In genomic region chr16:84362410-84362809, GRCh38 we compare ENCODE assay signal across 16 cellular contexts. TPM values are rescaled to one million over a fixed set of nuclear protein-coding genes. Genes with fewer than 3 reads are reported as not detected.
DNase-seq lines count a peak whose midpoint lies in the region; ATAC-seq, FAIRE-seq and TF ChIP-seq lines count a peak whose summit lies in the region.
"Had no signal": no experiment of that assay in that cellular context is flagged by ENCODE, and none has a peak within 500 bp of the region (broad histone marks: within the 10 kb centered on the region; RNA-seq: fewer than 3 reads in every experiment).

No MANE protein-coding gene starts in this region.

- no peaks in the 10 kb centered on the region for H3K79me2 ChIP-seq in H1 (ENCODE audit: control insufficient read depth in 1 of 2, insufficient read depth in 2 of 2, low read length in 2 of 2)

- H3K14ac ChIP-seq in H1 (ENCODE audit: insufficient read length), result no peak overlapping the region

- peaks cover 0 to 3% (median 0%) of the 10 kb centered on the region in 7 donors for H3K9me3 Mint-ChIP-seq in CD14-positive monocyte

- no peak overlapping the region for H2BK5ac ChIP-seq in H1 (ENCODE audit: low read depth, low read length)

- TF ChIP-seq POLR2A in H1 (IDR thresholded peaks at IDR 0.05; ENCODE audit: control extremely low read depth in 1 of 2, low read depth in 2 of 2, low read length in 2 of 2), result no peak

- POLR2A ChIA-PET in H1 (lab: Charles Lee; ENCODE audit: partially characterized antibody), result no interaction called here

- H3K36me3 Mint-ChIP-seq in CD14-positive monocyte, result no peaks in the 10 kb centered on the region

- no peak overlapping the region for H4K5ac ChIP-seq in H1 (ENCODE audit: insufficient read length, low read depth, low read length)

- TF ChIP-seq EP300 in H1 (IDR thresholded peaks at IDR 0.05; ENCODE audit: borderline replicate concordance in 1 of 2, low read depth in 2 of 2, low read length in 2 of 2), result no peak

- H2AFZ ChIP-seq in H1 (ENCODE audit: low read length), result peak overlapping the region; percentile 9; the same call in 1 of the 2 replicates

- H3K36me3 ChIP-seq in H1 (ENCODE audit: control insufficient read depth in 2 of 4, insufficient read depth in 4 of 4, low read length in 3 of 4), result no peaks in the 10 kb centered on the region
- H3K36me3 ChIP-seq: thoracic aorta had no signal

- no peak overlapping the region for H3K56ac ChIP-seq in H1 (replicated peaks; ENCODE audit: insufficient read length, low read depth, low read length)

- no peaks in the 10 kb centered on the region for H3K23me2 ChIP-seq in H1 (ENCODE audit: low read depth, low read length)

- no peak overlapping the region for H3K4ac ChIP-seq in H1 (replicated peaks; ENCODE audit: insufficient read length, low read depth, low read length)

- no peak for FAIRE-seq in H1 (lab: Jason Lieb, UNC)
- FAIRE-seq: colon, HTR-8/SVneo had no signal

- TF ChIP-seq RAD21 in H1 (IDR thresholded peaks at IDR 0.05 in 1 of 2, conservative IDR thresholded peaks at IDR 0.05 in 1 of 2; ENCODE audit: low read depth in 2 of 2, low read length in 2 of 2), result no peak

- H3K27ac ChIP-seq in H1 (ENCODE audit: low read depth, low read length), result no peak overlapping the region
- H3K27ac ChIP-seq: thoracic aorta had no signal

- H2BK20ac ChIP-seq in H1 (ENCODE audit: low read length), result no peak overlapping the region

- TF ChIP-seq CTCF in H1 (IDR thresholded peaks at IDR 0.05; ENCODE audit: control extremely low read depth in 1 of 3, insufficient read depth in 1 of 3, low read depth in 1 of 3, low read length in 3 of 3) (no peak), CD14-positive monocyte (IDR thresholded peaks at IDR 0.05) (no peak)

- no peak overlapping the region for H2BK12ac ChIP-seq in H1 (ENCODE audit: low read depth, low read length)

- intact Hi-C loops in CD14-positive monocyte (cut with micrococcal nuclease), result no loop called here

- no peak overlapping the region for H3K4me3 ChIP-seq in H1 (ENCODE audit: extremely low read depth in 1 of 4, insufficient read depth in 2 of 4, low read depth in 3 of 4, low read length in 4 of 4)
- H3K4me3 ChIP-seq: thoracic aorta had no signal

- H3K9me3 ChIP-seq in H1 (ENCODE audit: insufficient read depth in 2 of 2, low read depth in 1 of 2, low read length in 1 of 2), result no peaks in the 10 kb centered on the region
- H3K9me3 ChIP-seq: thoracic aorta had no signal

- no peaks in the 10 kb centered on the region for H4K20me1 ChIP-seq in H1 (replicated peaks in 1 of 2; ENCODE audit: control insufficient read depth in 1 of 2, insufficient read depth in 2 of 2, low read length in 2 of 2)

- H3K79me1 ChIP-seq in H1 (ENCODE audit: low read depth, low read length), result no peaks in the 10 kb centered on the region

- peaks cover 13% of the 10 kb centered on the region for H3K4me1 Mint-ChIP-seq in CD14-positive monocyte

- no peak overlapping the region for H2BK120ac ChIP-seq in H1 (replicated peaks; ENCODE audit: low read depth, low read length)

- H3K4me1 ChIP-seq in H1 (replicated peaks in 1 of 4; ENCODE audit: control insufficient read depth in 3 of 4, insufficient read depth in 4 of 4, low read length in 3 of 4), result peaks cover 1 to 5% (median 3%) of the 10 kb centered on the region in 4 experiments; a peak in 5 of 7 replicates

- no peak overlapping the region; the same call in 1 of the 2 replicates for H3K18ac ChIP-seq in H1 (ENCODE audit: extremely low read depth, low read length)

- no peak for ATAC-seq in HG03520 (IDR thresholded peaks at IDR 0.05; ENCODE audit: unreplicated experiment)
- ATAC-seq: activated naive CD4-positive, alpha-beta T cell treated with anti-CD3 and anti-CD28 coated beads, Interleukin-2, amount 50 U/mL, for 72 hours; SK-N-SH treated with all-trans-retinoic acid at 6 μM for 48 hours had no signal

- no peak overlapping the region for H2BK15ac ChIP-seq in H1 (ENCODE audit: low read length)

- no peak overlapping the region for H3K27ac Mint-ChIP-seq in CD14-positive monocyte
- H3K27ac Mint-ChIP-seq: activated naive CD4-positive, alpha-beta T cell treated with anti-CD3 and anti-CD28 coated beads, Interleukin-2, amount 50 U/mL, for 72 hours had no signal

- peaks cover 0 to 5% (median 5%) of the 10 kb centered on the region in 4 experiments; a peak in 5 of 7 replicates for H3K27me3 ChIP-seq in H1 (replicated peaks in 1 of 4; ENCODE audit: control insufficient read depth in 3 of 4, extremely low read depth in 1 of 4, insufficient read depth in 3 of 4, low read length in 3 of 4)

- H2AK5ac ChIP-seq in H1 (ENCODE audit: low read depth, low read length), result no peak overlapping the region

- no peak overlapping the region for H4K8ac ChIP-seq in H1 (ENCODE audit: extremely low read depth, insufficient read depth, low read length)

- WGBS in H1 (ENCODE audit: extremely low coverage in 1 of 2, insufficient coverage in 1 of 2, insufficient read length in 1 of 2, insufficient replicate concordance in 2 of 2, low coverage in 1 of 2, low lambda C conversion rate in 2 of 2, missing lambda C conversion rate in 1 of 2), 2 experiments, result 66% methylated on average over 9 of the region's 9 CpGs; no CpG with 5 or more reads in 1 of the 2 experiments

- H3K9ac ChIP-seq in H1 (replicated peaks in 1 of 4; ENCODE audit: extremely low read depth in 1 of 4, low read depth in 3 of 4, low read length in 3 of 4), result no peak overlapping the region

- H4K91ac ChIP-seq in H1 (replicated peaks; ENCODE audit: insufficient read length, low read length), result no peak overlapping the region

- 0 out of 4 replicates have a peak overlapping the region, but pooled peaks of 1 of the 2 experiments have one; percentile 12 for H3K4me2 ChIP-seq in H1 (ENCODE audit: insufficient read depth in 1 of 2, low read depth in 2 of 2, low read length in 2 of 2)

- CTCF ChIA-PET in H1 (lab: Charles Lee; ENCODE audit: partially characterized antibody), result interaction anchor here (1.0 to 1.6 kb wide), 4 partner anchors 54 to 122 kb away, joined by 3 to 4 read pairs (median 3); no protein-coding TSS in a partner anchor

- no peak overlapping the region for H3K4me3 Mint-ChIP-seq in CD14-positive monocyte

- peaks cover 38 to 52% (median 47%) of the 10 kb centered on the region in 3 donors for H3K27me3 Mint-ChIP-seq in CD14-positive monocyte (ENCODE audit: low read depth in 3 of 3)

- DNase-seq in NCI-H1092 treated with DMSO at 0.1 percent for 48 hours (lab: John Stamatoyannopoulos, UW) (peak; percentile 24), NCI-H1092 (lab: John Stamatoyannopoulos, UW) (no peak), NCI-H510A treated with DMSO at 0.1 percent for 48 hours (lab: John Stamatoyannopoulos, UW) (peak; percentile 77), H1 (ENCODE audit: low read depth in 1 of 2, low spot score in 2 of 2) (no peak), renal cortical epithelial cell (ENCODE audit: low read depth) (peak; percentile 22), CD14-positive monocyte (ENCODE audit: low spot score) (no peak)
- DNase-seq in activated CD8-positive, alpha-beta memory T cell treated with anti-CD3 and anti-CD28 coated beads, Interleukin-2, amount 50 U/mL, for 48 hours, result no peak
- DNase-seq: 8988T; stimulated activated CD4-positive, alpha-beta T cell treated with anti-CD3 and anti-CD28 coated beads, Interleukin-12 subunit alpha, Interleukin-12 subunit beta, amount 100 ng/mL, for 4 hours had no signal

- no peak overlapping the region for H3K23ac ChIP-seq in H1 (ENCODE audit: insufficient read length)

TF ChIP-seq in H1, 55 proteins besides CTCF, POLR2A, EP300 and RAD21:
- no peak for TF ChIP-seq CTBP2 (IDR thresholded peaks at IDR 0.05; ENCODE audit: borderline replicate concordance, insufficient read depth, insufficient read length, low read length)
- TF ChIP-seq TEAD4 (IDR thresholded peaks at IDR 0.05; ENCODE audit: low read depth, low read length), result peak; percentile 59; the same call in 1 of the 2 replicates

RNA-seq across cellular contexts. Expression of gene ATP2C2, which starts 5.9 kb away (rescaled TPM):
- 2.8 and 3.6 TPM in 2 replicates for total RNA-seq in H1 (2021; fragmentation: NEBNext Ultra II Directional; extraction: Animal tissue kit (Norgen Biotek cat#: 25700))
- polyA plus RNA-seq in H1 (2011; rRNA removed), result 1.2 and 2.6 TPM in 2 replicates
- polyA plus RNA-seq in H1 (2011; cell fraction: cytosol; rRNA removed), result 2.7 TPM
- polyA plus RNA-seq in H1 (2011; cell fraction: nucleus; rRNA removed), result 12.0 TPM
- 2.1 to 2.4 TPM (median 2.3 TPM) in 4 replicates for polyA plus RNA-seq in H1 (2012, experiment 1 of 2)
- 0.88 TPM for polyA plus RNA-seq in H1 (2012, experiment 2 of 2)
- polyA plus RNA-seq in H1 (2013, experiment 1 of 2), result 2.2 TPM
- 2.4 TPM for polyA plus RNA-seq in H1 (2013, experiment 2 of 2)
- 1.7 and 4.0 TPM in 2 replicates for polyA minus RNA-seq in H1 (2011; rRNA and poly(A)+ RNA removed)
- 4.5 TPM for polyA minus RNA-seq in H1 (2011; cell fraction: cytosol; rRNA and poly(A)+ RNA removed)
- polyA minus RNA-seq in H1 (2011; cell fraction: nucleus; rRNA and poly(A)+ RNA removed), result 3.3 TPM
- 7.1 TPM in 1 of 2 replicates, not detected in the other for total RNA-seq in renal cortical epithelial cell
- polyA plus RNA-seq in CD14-positive monocyte, result not detected
- total RNA-seq: activated naive CD4-positive, alpha-beta T cell treated with anti-CD3 and anti-CD28 coated beads, Interleukin-2, amount 50 U/mL, for 72 hours had no signal
- polyA plus RNA-seq: neural cell had no signal

Comparison
In these comparisons a context has a peak if more than half of its experiments do, and no peak if none do; other contexts are left out.
1. DNase-seq: peak in NCI-H1092 treated with DMSO at 0.1 percent for 48 hours (single experiment), NCI-H510A treated with DMSO at 0.1 percent for 48 hours (single experiment) and renal cortical epithelial cell (single experiment); none in NCI-H1092 (single experiment), H1 (0 of 2), CD14-positive monocyte (single experiment) and activated CD8-positive, alpha-beta memory T cell treated with anti-CD3 and anti-CD28 coated beads, Interleukin-2, amount 50 U/mL, for 48 hours (single experiment).